Comparison of ENCODE assay signal across 24 cellular contexts in the genomic region with DNA sequence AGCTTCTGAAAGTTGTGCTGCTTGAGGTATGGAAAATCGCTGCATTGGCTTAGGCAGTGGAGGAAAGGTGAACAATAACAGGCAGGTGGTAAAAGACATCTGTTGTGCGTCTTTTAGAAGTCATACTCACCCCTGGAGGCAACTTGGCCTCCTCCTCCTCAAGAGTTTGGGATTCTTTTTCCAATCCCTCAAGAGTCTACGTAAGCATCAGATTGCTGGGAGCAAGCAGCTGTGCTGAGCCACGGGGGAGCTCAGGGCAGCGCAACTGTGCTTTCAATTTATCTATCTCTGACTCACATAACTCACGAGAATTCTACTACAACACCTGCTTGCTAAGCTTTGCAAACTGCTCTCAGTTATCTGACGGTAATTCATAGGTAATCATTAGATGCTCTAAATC. TPM values are rescaled to one million over a fixed set of nuclear protein-coding genes. Genes with fewer than 3 reads are reported as not detected.
DNase-seq lines count a peak whose midpoint lies in the region; ATAC-seq lines count a peak whose summit lies in the region.
"Had no signal": no experiment of that assay in that cellular context is flagged by ENCODE, and none has a peak within 500 bp of the region (broad histone marks: within the 10 kb centered on the region; RNA-seq: fewer than 3 reads in every experiment).

No MANE protein-coding gene starts in this region.

- H4K12ac ChIP-seq in trophoblast cell (ENCODE audit: low read depth, low read length), result no peak overlapping the region

- no peak overlapping the region for H2BK12ac ChIP-seq in trophoblast cell (ENCODE audit: low read length)

- no peak overlapping the region for H3K23ac ChIP-seq in trophoblast cell (ENCODE audit: low read length)

- H3K4me2 ChIP-seq in trophoblast cell (ENCODE audit: low read length), result no peak overlapping the region
- H3K4me2 ChIP-seq: PC-9 had no signal

- no peak overlapping the region for H2BK5ac ChIP-seq in trophoblast cell (ENCODE audit: low read depth, low read length, poor library complexity)

- H3K4me1 ChIP-seq in trophoblast cell (ENCODE audit: control insufficient read depth in 1 of 2, insufficient read depth in 2 of 2, low read length in 2 of 2), result no peaks in the 10 kb centered on the region
- H3K4me1 ChIP-seq: BE2C, HAP-1 had no signal

- H3K14ac ChIP-seq in trophoblast cell (ENCODE audit: low read length), result no peak overlapping the region

- H2AFZ ChIP-seq in trophoblast cell (ENCODE audit: insufficient read depth, low read length, poor library complexity), result no peak overlapping the region
- H2AFZ ChIP-seq: PC-9 had no signal

- no peak overlapping the region for H2AK5ac ChIP-seq in trophoblast cell (ENCODE audit: low read length)

- H3K27ac ChIP-seq in trophoblast cell (ENCODE audit: low read depth, low read length), result no peak overlapping the region
- H3K27ac ChIP-seq: 22Rv1, PC-9 had no signal

- no peaks in the 10 kb centered on the region for H3K79me1 ChIP-seq in trophoblast cell (ENCODE audit: low read length)

- H4K91ac ChIP-seq in trophoblast cell (ENCODE audit: low read depth, low read length), result no peak overlapping the region

- H3K36me3 ChIP-seq in trophoblast cell (ENCODE audit: control insufficient read depth in 1 of 2, insufficient read depth in 2 of 2, low read length in 2 of 2), result no peaks in the 10 kb centered on the region
- H3K36me3 ChIP-seq: BE2C, HAP-1, MG63 had no signal

- H2BK120ac ChIP-seq in trophoblast cell (ENCODE audit: insufficient read depth, low read length, poor library complexity), result no peak overlapping the region

- H3K27me3 ChIP-seq in trophoblast cell (ENCODE audit: insufficient read depth, low read length), result no peaks in the 10 kb centered on the region
- H3K27me3 ChIP-seq: BE2C, MG63 had no signal

- no peaks in the 10 kb centered on the region for H3K79me2 ChIP-seq in trophoblast cell (ENCODE audit: control insufficient read depth, insufficient read depth, low read length, poor library complexity)

- WGBS in trophoblast cell (ENCODE audit: extremely low coverage, insufficient coverage, insufficient read length), result no CpG with 5 or more reads among the region's 7 CpGs

- ATAC-seq in GM18873 (IDR thresholded peaks at IDR 0.05; ENCODE audit: low FRiP score, unreplicated experiment), result no peak

- H3K18ac ChIP-seq in trophoblast cell (ENCODE audit: low read length), result no peak overlapping the region

- DNase-seq in NCI-H2107 treated with DMSO at 0.1 percent for 48 hours (lab: John Stamatoyannopoulos, UW; ENCODE audit: unreplicated experiment), result peak; percentile 20
- no peak for DNase-seq in NCI-H2107 (lab: John Stamatoyannopoulos, UW)
- peak; percentile 6 for DNase-seq in ELF-1 (ENCODE audit: low read depth, low spot score)
- DNase-seq in NCI-H69 (lab: John Stamatoyannopoulos, UW), result peak; percentile 6
- DNase-seq in trophoblast cell, result peak; percentile 60 to 79
- DNase-seq in SHP77 treated with DMSO at 0.1 percent for 48 hours (lab: John Stamatoyannopoulos, UW), result no peak
- DNase-seq: BE2C, DMS53, GOT3, HFFc6, KBM-7, MG63, NCI-H1105 treated with DMSO at 0.1 percent for 48 hours, NCI-H146, NCI-H1930, NCI-H446, PC-9, Right ventricle myocardium superior, RPMI8226, T-helper 1 cell had no signal

- H4K8ac ChIP-seq in trophoblast cell (ENCODE audit: low read depth, low read length), result no peak overlapping the region

- no peak overlapping the region for H3K9ac ChIP-seq in trophoblast cell (ENCODE audit: low read length)

- no peaks in the 10 kb centered on the region for H3K9me3 ChIP-seq in trophoblast cell (ENCODE audit: insufficient read depth, low read depth, low read length)
- H3K9me3 ChIP-seq: BE2C, HAP-1, MG63 had no signal

- no peak overlapping the region for H3K4ac ChIP-seq in trophoblast cell (ENCODE audit: low read depth, low read length)

- H3K4me3 ChIP-seq in trophoblast cell (ENCODE audit: low read depth, low read length), result no peak overlapping the region
- H3K4me3 ChIP-seq: HAP-1, MG63, PC-9 had no signal

RNA-seq across cellular contexts. Expression of gene RBMX2, which starts 6.4 kb away (rescaled TPM):
- polyA plus RNA-seq in trophoblast cell (2013), result 30.5 and 32.5 TPM in 2 replicates

RNA-seq across cellular contexts. Expression of gene GPR119, which starts 9.9 kb away (rescaled TPM):
- not detected in 2 replicates for polyA plus RNA-seq in trophoblast cell (2013)
- polyA plus RNA-seq: CD14-positive monocyte had no signal

RNA-seq across cellular contexts. Expression of gene SLC25A14, which starts 55.6 kb away (rescaled TPM):
- polyA plus RNA-seq in trophoblast cell (2013), result 9.7 and 10.6 TPM in 2 replicates

Comparison
In these comparisons a context has a peak if more than half of its experiments do, and no peak if none do; other contexts are left out.
1. DNase-seq: peak in NCI-H2107 treated with DMSO at 0.1 percent for 48 hours (single experiment), ELF-1 (single experiment), NCI-H69 (single experiment) and trophoblast cell (2 of 2); none in NCI-H2107 (single experiment) and SHP77 treated with DMSO at 0.1 percent for 48 hours (single experiment).